Comparison of ENCODE assay signal across 1 cellular context in the genomic region with DNA sequence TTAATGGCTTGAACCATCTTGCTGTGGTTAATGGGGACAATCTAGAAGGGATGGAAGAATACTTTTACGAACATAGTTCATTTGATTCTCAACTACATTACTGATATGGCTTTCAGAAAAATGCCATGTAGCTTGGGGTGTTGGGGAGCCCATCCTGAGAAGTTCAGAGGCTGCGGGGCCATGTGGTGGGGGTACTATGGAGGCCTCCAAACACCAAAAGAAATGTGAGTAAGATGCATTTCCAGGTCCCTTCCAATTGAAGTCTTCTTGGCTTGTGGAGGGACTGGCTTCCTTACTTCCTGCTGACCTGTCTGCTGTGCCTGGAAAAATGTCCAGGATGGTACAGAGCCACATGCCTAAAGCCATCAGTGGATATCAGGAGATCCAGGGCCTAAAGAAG.
TF ChIP-seq lines count a peak whose summit lies in the region.

No MANE protein-coding gene starts in this region.

TF ChIP-seq in liver, 16 proteins besides CTCF, POLR2A, EP300 and RAD21 (continued from another document):
- TF ChIP-seq REST (IDR thresholded peaks at IDR 0.05): no peak
- TF ChIP-seq NR2F2 (IDR thresholded peaks at IDR 0.05): no peak
- TF ChIP-seq FOXA2 (IDR thresholded peaks at IDR 0.05): no peak
- TF ChIP-seq HNF4A (conservative IDR thresholded peaks at IDR 0.05): no peak
- TF ChIP-seq FOXA1 (IDR thresholded peaks at IDR 0.05): no peak
- no peak for TF ChIP-seq JUND (IDR thresholded peaks at IDR 0.05)
- TF ChIP-seq RXRA (IDR thresholded peaks at IDR 0.05): no peak
- TF ChIP-seq, protein P1, sequence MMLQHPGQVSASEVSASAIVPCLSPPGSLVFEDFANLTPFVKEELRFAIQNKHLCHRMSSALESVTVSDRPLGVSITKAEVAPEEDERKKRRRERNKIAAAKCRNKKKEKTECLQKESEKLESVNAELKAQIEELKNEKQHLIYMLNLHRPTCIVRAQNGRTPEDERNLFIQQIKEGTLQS (IDR thresholded peaks at IDR 0.05): no peak
- no peak for TF ChIP-seq YY1 (IDR thresholded peaks at IDR 0.05)
TF ChIP-seq in liver: peak in this region for 0.
